8 cellular contexts compared by ENCODE assay signal in genomic region chr4:2745981-2746806, GRCh38. TPM values are rescaled to one million over a fixed set of nuclear protein-coding genes. Genes with fewer than 3 reads are reported as not detected.
A peak's percentile ranks its signal among the peaks of the same experiment; 100 is the strongest.
DNase-seq lines count a peak whose midpoint lies in the region; ATAC-seq and TF ChIP-seq lines count a peak whose summit lies in the region.

No MANE protein-coding gene starts in this region.

- H3K27me3 ChIP-seq in CD8-positive, alpha-beta memory T cell (ENCODE audit: insufficient read depth, low read length, poor library complexity, severe bottlenecking), result no peaks in the 10 kb centered on the region

- H3K27ac ChIP-seq in CD8-positive, alpha-beta memory T cell (ENCODE audit: low read depth, low read length), result peak overlapping the region; percentile 81

- no peak overlapping the region for H3K4me3 ChIP-seq in CD8-positive, alpha-beta memory T cell (ENCODE audit: low read length)

- CTCF ChIA-PET in CD8-positive, alpha-beta memory T cell (lab: Charles Lee), result interaction anchor here (1.1 to 2.0 kb wide), 2 partner anchors 17 to 94 kb away, joined by 3 to 6 read pairs; no protein-coding TSS in a partner anchor
- CTCF ChIA-PET in activated CD8-positive, alpha-beta T cell treated with anti-CD3 and anti-CD28 coated beads for 36 hours (lab: Charles Lee), result interaction anchor here (1.0 to 2.1 kb wide), 5 partner anchors 10 to 232 kb away, joined by 3 to 6 read pairs (median 3); partner anchors contain the start of gene TNIP2

- H3K4me1 ChIP-seq in CD8-positive, alpha-beta memory T cell (ENCODE audit: insufficient read depth, low read length), result peaks cover 18% of the 10 kb centered on the region

- intact Hi-C loops in activated CD8-positive, alpha-beta T cell treated with anti-CD3 and anti-CD28 coated beads for 36 hours (cut with micrococcal nuclease), result loop anchor here (5.0 kb wide), 1 partner anchor 191 kb away; no protein-coding TSS in a partner anchor

- TF ChIP-seq CTCF in activated CD8-positive, alpha-beta T cell treated with anti-CD3 and anti-CD28 coated beads for 36 hours (IDR thresholded peaks at IDR 0.05), result no peak

- H3K36me3 ChIP-seq in CD8-positive, alpha-beta memory T cell (ENCODE audit: insufficient read depth, low read length), result peaks cover 33% of the 10 kb centered on the region

- peaks cover 0 to 2% of the 10 kb centered on the region in 2 donors for H3K27me3 Mint-ChIP-seq in CD8-positive, alpha-beta memory T cell
- no peaks in the 10 kb centered on the region for H3K27me3 Mint-ChIP-seq in activated CD8-positive, alpha-beta T cell treated with anti-CD3 and anti-CD28 coated beads for 36 hours

- ATAC-seq in GM21367 (IDR thresholded peaks at IDR 0.05; ENCODE audit: unreplicated experiment) (peak; percentile 85), esophagus mucosa (peak; percentile 93)
- ATAC-seq in activated CD8-positive, alpha-beta T cell treated with anti-CD3 and anti-CD28 coated beads for 36 hours, result peak; percentile 99

- H3K27ac Mint-ChIP-seq in CD8-positive, alpha-beta memory T cell, result peak overlapping the region; percentile 94 to 98 (median 97)
- peak overlapping the region; percentile 86 for H3K27ac Mint-ChIP-seq in activated CD8-positive, alpha-beta T cell treated with anti-CD3 and anti-CD28 coated beads for 36 hours

- H3K4me3 Mint-ChIP-seq in CD8-positive, alpha-beta memory T cell, result peak overlapping the region; percentile 26 to 63 (median 52)
- peak overlapping the region; percentile 52 for H3K4me3 Mint-ChIP-seq in activated CD8-positive, alpha-beta T cell treated with anti-CD3 and anti-CD28 coated beads for 36 hours

- no peaks in the 10 kb centered on the region for H3K9me3 ChIP-seq in CD8-positive, alpha-beta memory T cell (ENCODE audit: low read length)

- peaks cover 22 to 46% (median 27%) of the 10 kb centered on the region in 3 donors for H3K4me1 Mint-ChIP-seq in CD8-positive, alpha-beta memory T cell
- H3K4me1 Mint-ChIP-seq in activated CD8-positive, alpha-beta T cell treated with anti-CD3 and anti-CD28 coated beads for 36 hours (ENCODE audit: low read depth), result peaks cover 52% of the 10 kb centered on the region

- DNase-seq in CD8-positive, alpha-beta memory T cell, result peak in 4 of 5 donors; percentile 79 to 93 (median 80)
- DNase-seq in HT1080 (ENCODE audit: low read depth), result peak; percentile 75
- peak; percentile 99 for DNase-seq in activated CD8-positive, alpha-beta T cell treated with anti-CD3 and anti-CD28 coated beads for 36 hours
- peak; percentile 98 for DNase-seq in stimulated activated CD4-positive, alpha-beta T cell treated with anti-CD3 and anti-CD28 coated beads, Interleukin-15, amount 100 ng/mL, for 24 hours
- DNase-seq in retina, result no peak
- DNase-seq in DMS79 treated with DMSO at 0.1 percent for 48 hours (lab: John Stamatoyannopoulos, UW), result no peak

- POLR2A ChIA-PET in CD8-positive, alpha-beta memory T cell (lab: Charles Lee), result interaction anchor here (1.4 kb wide), 1 partner anchor 9 kb away, joined by 5 read pairs; no protein-coding TSS in a partner anchor
- POLR2A ChIA-PET in activated CD8-positive, alpha-beta T cell treated with anti-CD3 and anti-CD28 coated beads for 36 hours (lab: Charles Lee), result interaction anchor here (0.6 to 2.6 kb wide), 16 partner anchors 10 to 333 kb away, joined by 3 to 13 read pairs (median 4); partner anchors contain the start of gene TNIP2

- peaks cover 4 to 82% (median 5%) of the 10 kb centered on the region in 3 donors for H3K36me3 Mint-ChIP-seq in CD8-positive, alpha-beta memory T cell
- peaks cover 43% of the 10 kb centered on the region for H3K36me3 Mint-ChIP-seq in activated CD8-positive, alpha-beta T cell treated with anti-CD3 and anti-CD28 coated beads for 36 hours (ENCODE audit: low read depth)

- no peaks in the 10 kb centered on the region for H3K9me3 Mint-ChIP-seq in CD8-positive, alpha-beta memory T cell
- no peaks in the 10 kb centered on the region for H3K9me3 Mint-ChIP-seq in activated CD8-positive, alpha-beta T cell treated with anti-CD3 and anti-CD28 coated beads for 36 hours

RNA-seq across cellular contexts. Expression of gene TNIP2, which starts 9.9 kb away (rescaled TPM):
- total RNA-seq in CD8-positive, alpha-beta memory T cell, result 10 to 100 TPM; 87.7 to 92.3 TPM
- polyA plus RNA-seq in CD8-positive, alpha-beta memory T cell, result 57.4 TPM
- total RNA-seq in HT1080 (2014; rRNA removed; shearing (Covaris generic)), result 62.4 and 72.5 TPM in 2 replicates
- 54.2 and 54.8 TPM in 2 replicates for polyA plus RNA-seq in HT1080 (2015; cell fraction: cytosol; rRNA removed)
- polyA plus RNA-seq in HT1080 (2015; cell fraction: nucleus; rRNA removed), result 52.2 and 56.0 TPM in 2 replicates
- total RNA-seq in activated CD8-positive, alpha-beta T cell treated with anti-CD3 and anti-CD28 coated beads for 36 hours, result 10 to 100 TPM; 46.1 to 48.1 TPM
- total RNA-seq in esophagus mucosa, result 25.1 TPM

RNA-seq across cellular contexts. Expression of gene SH3BP2, which starts 46.7 kb away (rescaled TPM):
- 10 to 100 TPM; 68.8 to 75.4 TPM for total RNA-seq in CD8-positive, alpha-beta memory T cell
- 35.7 TPM for polyA plus RNA-seq in CD8-positive, alpha-beta memory T cell
- 25.3 and 35.1 TPM in 2 replicates for total RNA-seq in HT1080 (2014; rRNA removed; shearing (Covaris generic))
- polyA plus RNA-seq in HT1080 (2015; cell fraction: cytosol; rRNA removed), result 13.9 and 14.8 TPM in 2 replicates
- polyA plus RNA-seq in HT1080 (2015; cell fraction: nucleus; rRNA removed), result 64.3 and 75.6 TPM in 2 replicates
- 10 to 100 TPM; 54.8 to 59.0 TPM for total RNA-seq in activated CD8-positive, alpha-beta T cell treated with anti-CD3 and anti-CD28 coated beads for 36 hours
- 32.6 TPM for total RNA-seq in esophagus mucosa

Comparison
In these comparisons a context has a peak if more than half of its experiments do, and no peak if none do; other contexts are left out.
1. DNase-seq: peak in CD8-positive, alpha-beta memory T cell (4 of 5), HT1080 (single experiment), activated CD8-positive, alpha-beta T cell treated with anti-CD3 and anti-CD28 coated beads for 36 hours (single experiment) and stimulated activated CD4-positive, alpha-beta T cell treated with anti-CD3 and anti-CD28 coated beads, Interleukin-15, amount 100 ng/mL, for 24 hours (single experiment); none in retina (single experiment) and DMS79 treated with DMSO at 0.1 percent for 48 hours (single experiment).
2. Peak in every context shown above with its lines, with median percentiles within 50 percentile points of each other: ATAC-seq.